Comparison of ENCODE assay signal across 11 cellular contexts in genomic region chr9:19155106-19155999, GRCh38. TPM values are rescaled to one million over a fixed set of nuclear protein-coding genes. Genes with fewer than 3 reads are reported as not detected.
DNase-seq lines count a peak whose midpoint lies in the region; ATAC-seq, FAIRE-seq and TF ChIP-seq lines count a peak whose summit lies in the region.
"Had no signal": no experiment of that assay in that cellular context is flagged by ENCODE, and none has a peak within 500 bp of the region (broad histone marks: within the 10 kb centered on the region; RNA-seq: fewer than 3 reads in every experiment).

No MANE protein-coding gene starts in this region.

- H3K27ac Mint-ChIP-seq in activated naive CD4-positive, alpha-beta T cell treated with anti-CD3 and anti-CD28 coated beads, Interleukin-2, amount 50 U/mL, for 24 hours = peak overlapping the region; percentile 87
- peak overlapping the region; percentile 4 for H3K27ac Mint-ChIP-seq in stimulated activated naive CD8-positive, alpha-beta T cell treated with anti-CD3 and anti-CD28 coated beads, Interleukin-15, Interleukin-2, amounts not matched to agents 100 ng/mL and 50 ng/mL, for 24 hours

- TF ChIP-seq CTCF in bronchial epithelial cell (IDR thresholded peaks at IDR 0.05; ENCODE audit: insufficient read depth, low read length, severe bottlenecking) = no peak

- H3K36me3 ChIP-seq in bronchial epithelial cell (ENCODE audit: control insufficient read depth, insufficient read depth, low read length) = no peaks in the 10 kb centered on the region
- H3K36me3 ChIP-seq: thoracic aorta had no signal

- no peaks in the 10 kb centered on the region for H3K9me3 Mint-ChIP-seq in activated naive CD4-positive, alpha-beta T cell treated with anti-CD3 and anti-CD28 coated beads, Interleukin-2, amount 50 U/mL, for 24 hours
- no peaks in the 10 kb centered on the region for H3K9me3 Mint-ChIP-seq in stimulated activated naive CD8-positive, alpha-beta T cell treated with anti-CD3 and anti-CD28 coated beads, Interleukin-15, Interleukin-2, amounts not matched to agents 100 ng/mL and 50 ng/mL, for 24 hours

- H3K27me3 ChIP-seq in bronchial epithelial cell (ENCODE audit: control insufficient read depth, insufficient read depth, low read length) = no peaks in the 10 kb centered on the region

- no peak for DNase-seq in activated naive CD4-positive, alpha-beta T cell (lab: John Stamatoyannopoulos, UW)
- peak; percentile 47 for DNase-seq in bronchial epithelial cell (ENCODE audit: low read depth)
- no peak for DNase-seq in urothelium cell line (ENCODE audit: low spot score)
- no peak for DNase-seq in DMS53 (lab: John Stamatoyannopoulos, UW)
- no peak for DNase-seq in SW 1271 (lab: John Stamatoyannopoulos, UW)
- DNase-seq: GM23248, hippocampal formation had no signal

- peaks cover 34% of the 10 kb centered on the region for H3K4me1 Mint-ChIP-seq in activated naive CD4-positive, alpha-beta T cell treated with anti-CD3 and anti-CD28 coated beads, Interleukin-2, amount 50 U/mL, for 24 hours
- peaks cover 42% of the 10 kb centered on the region for H3K4me1 Mint-ChIP-seq in stimulated activated naive CD8-positive, alpha-beta T cell treated with anti-CD3 and anti-CD28 coated beads, Interleukin-15, Interleukin-2, amounts not matched to agents 100 ng/mL and 50 ng/mL, for 24 hours (ENCODE audit: low read depth)

- peak; percentile 49 for ATAC-seq in HG03095 (IDR thresholded peaks at IDR 0.05; ENCODE audit: unreplicated experiment)

- FAIRE-seq in bronchial epithelial cell (lab: Jason Lieb, UNC) (no peak), urothelium cell line (lab: Jason Lieb, UNC) (no peak)

- no peak overlapping the region for H3K4me3 ChIP-seq in bronchial epithelial cell (ENCODE audit: low read depth, low read length)
- H3K4me3 ChIP-seq: GM23248, thoracic aorta had no signal

- no peaks in the 10 kb centered on the region for H3K36me3 Mint-ChIP-seq in activated naive CD4-positive, alpha-beta T cell treated with anti-CD3 and anti-CD28 coated beads, Interleukin-2, amount 50 U/mL, for 24 hours
- H3K36me3 Mint-ChIP-seq in stimulated activated naive CD8-positive, alpha-beta T cell treated with anti-CD3 and anti-CD28 coated beads, Interleukin-15, Interleukin-2, amounts not matched to agents 100 ng/mL and 50 ng/mL, for 24 hours (ENCODE audit: low read depth) = no peaks in the 10 kb centered on the region

- no peak overlapping the region for H3K4me3 Mint-ChIP-seq in activated naive CD4-positive, alpha-beta T cell treated with anti-CD3 and anti-CD28 coated beads, Interleukin-2, amount 50 U/mL, for 24 hours
- H3K4me3 Mint-ChIP-seq in stimulated activated naive CD8-positive, alpha-beta T cell treated with anti-CD3 and anti-CD28 coated beads, Interleukin-15, Interleukin-2, amounts not matched to agents 100 ng/mL and 50 ng/mL, for 24 hours = no peak overlapping the region

- H3K27me3 Mint-ChIP-seq in activated naive CD4-positive, alpha-beta T cell treated with anti-CD3 and anti-CD28 coated beads, Interleukin-2, amount 50 U/mL, for 24 hours = no peaks in the 10 kb centered on the region
- H3K27me3 Mint-ChIP-seq in stimulated activated naive CD8-positive, alpha-beta T cell treated with anti-CD3 and anti-CD28 coated beads, Interleukin-15, Interleukin-2, amounts not matched to agents 100 ng/mL and 50 ng/mL, for 24 hours = no peaks in the 10 kb centered on the region

RNA-seq across cellular contexts. Expression of gene PLIN2, which starts 28.1 kb away (rescaled TPM):
- 167 and 209 TPM in 2 replicates for total RNA-seq in bronchial epithelial cell

RNA-seq across cellular contexts. Expression of gene HAUS6, which starts 52.6 kb away (rescaled TPM):
- 11.1 and 12.9 TPM in 2 replicates for total RNA-seq in bronchial epithelial cell
